19 cellular contexts compared by ENCODE assay signal in genomic region chr6:143405381-143406154, GRCh38. TPM values are rescaled to one million over a fixed set of nuclear protein-coding genes. Genes with fewer than 3 reads are reported as not detected.
DNase-seq lines count a peak whose midpoint lies in the region; ATAC-seq and TF ChIP-seq lines count a peak whose summit lies in the region.
"Had no signal": no experiment of that assay in that cellular context is flagged by ENCODE, and none has a peak within 500 bp of the region (broad histone marks: within the 10 kb centered on the region; RNA-seq: fewer than 3 reads in every experiment).

No MANE protein-coding gene starts in this region.

- in situ Hi-C loops in Caki2 (cut with HindIII; ENCODE audit: low pct_unique_long_range_greater_than_20kb, low sequenced_read_pairs), result no loop called here

- no peak overlapping the region for H3K27ac Mint-ChIP-seq in activated CD4-positive, alpha-beta T cell treated with anti-CD3 and anti-CD28 coated beads for 36 hours
- H3K27ac Mint-ChIP-seq: activated T-helper 2 cell treated with anti-CD3 and anti-CD28 coated beads, Interferon-gamma antibody, Interleukin-2, Interleukin-4, amounts not matched to agents 10 μg/mL and 5 μg/mL and 100 μg/mL, durations not matched to agents 14 hours and 24 hours and 36 hours; dendritic cell treated with granulocyte-macrophage colony-stimulating factor and Interleukin-4, amounts not matched to agents 40 ng/mL and 50 ng/mL, for 4 days; WTC11 had no signal

- H3K4me3 Mint-ChIP-seq in activated CD4-positive, alpha-beta T cell treated with anti-CD3 and anti-CD28 coated beads for 36 hours, result no peak overlapping the region
- H3K4me3 Mint-ChIP-seq: dendritic cell treated with granulocyte-macrophage colony-stimulating factor and Interleukin-4, amounts not matched to agents 40 ng/mL and 50 ng/mL, for 4 days; WTC11 had no signal

- H3K4me1 Mint-ChIP-seq in activated CD4-positive, alpha-beta T cell treated with anti-CD3 and anti-CD28 coated beads for 36 hours, result peaks cover 12% of the 10 kb centered on the region

- no peaks in the 10 kb centered on the region for H3K27me3 Mint-ChIP-seq in activated CD4-positive, alpha-beta T cell treated with anti-CD3 and anti-CD28 coated beads for 36 hours
- H3K27me3 Mint-ChIP-seq: dendritic cell treated with granulocyte-macrophage colony-stimulating factor and Interleukin-4, amounts not matched to agents 40 ng/mL and 50 ng/mL, for 4 days had no signal

- POLR2A ChIA-PET in activated CD4-positive, alpha-beta T cell treated with anti-CD3 and anti-CD28 coated beads for 36 hours (lab: Charles Lee), result no interaction called here

- ATAC-seq in HG02840 (IDR thresholded peaks at IDR 0.05; ENCODE audit: low FRiP score, unreplicated experiment), result no peak
- no peak for ATAC-seq in activated CD4-positive, alpha-beta T cell treated with anti-CD3 and anti-CD28 coated beads for 36 hours
- ATAC-seq: Panc1, WTC11 had no signal

- no peaks in the 10 kb centered on the region for H3K36me3 Mint-ChIP-seq in activated CD4-positive, alpha-beta T cell treated with anti-CD3 and anti-CD28 coated beads for 36 hours (ENCODE audit: low read depth)
- H3K36me3 Mint-ChIP-seq: WTC11 had no signal

- H3K9me3 Mint-ChIP-seq in activated CD4-positive, alpha-beta T cell treated with anti-CD3 and anti-CD28 coated beads for 36 hours (ENCODE audit: low read depth), result no peaks in the 10 kb centered on the region
- H3K9me3 Mint-ChIP-seq: activated T-helper 2 cell treated with anti-CD3 and anti-CD28 coated beads, Interferon-gamma antibody, Interleukin-2, Interleukin-4, amounts not matched to agents 10 μg/mL and 5 μg/mL and 100 μg/mL, durations not matched to agents 14 hours and 24 hours and 36 hours; dendritic cell treated with granulocyte-macrophage colony-stimulating factor and Interleukin-4, amounts not matched to agents 40 ng/mL and 50 ng/mL, for 4 days had no signal

- H3K4me3 ChIP-seq in cardiac fibroblast (replicated peaks in 1 of 2; ENCODE audit: low read depth in 2 of 2, low read length in 2 of 2), result no peak overlapping the region
- H3K4me3 ChIP-seq: BLaER1, esophagus squamous epithelium had no signal

- peak; percentile 69 for DNase-seq in Caki2 (ENCODE audit: low read depth)
- DNase-seq in NCI-H226, result peak; percentile 78
- DNase-seq in cardiac fibroblast (ENCODE audit: low read depth in 2 of 2), result peak; percentile 34 to 64
- peak; percentile 66 for DNase-seq in non-pigmented ciliary epithelial cell (ENCODE audit: low read depth)
- DNase-seq in NCI-H524 (lab: John Stamatoyannopoulos, UW), result no peak
- no peak for DNase-seq in NCI-H128 (lab: John Stamatoyannopoulos, UW; ENCODE audit: unreplicated experiment)
- no peak for DNase-seq in activated CD4-positive, alpha-beta T cell treated with anti-CD3 and anti-CD28 coated beads for 36 hours
- DNase-seq: activated CD8-positive, alpha-beta memory T cell treated with anti-CD3 and anti-CD28 coated beads for 24 hours; amygdala; esophagus squamous epithelium; MM.1S; NCI-H2029 treated with DMSO at 0.1 percent for 48 hours; NCI-H748 treated with DMSO at 0.1 percent for 48 hours had no signal

- intact Hi-C loops in activated CD4-positive, alpha-beta T cell treated with anti-CD3 and anti-CD28 coated beads for 36 hours (cut with DNase I, micrococcal nuclease), result no loop called here

- no peak for TF ChIP-seq CTCF in cardiac fibroblast (IDR thresholded peaks at IDR 0.05; ENCODE audit: low read depth, low read length)

- CTCF ChIA-PET in activated CD4-positive, alpha-beta T cell treated with anti-CD3 and anti-CD28 coated beads for 36 hours (lab: Charles Lee), result no interaction called here

RNA-seq across cellular contexts. Expression of gene ADAT2, which starts 44.9 kb away (rescaled TPM):
- total RNA-seq in Caki2 (2014; rRNA removed; shearing (Covaris generic); ENCODE audit: low replicate concordance), result 1.6 and 2.4 TPM in 2 replicates
- total RNA-seq in activated CD4-positive, alpha-beta T cell treated with anti-CD3 and anti-CD28 coated beads for 36 hours, result 10 to 100 TPM; 23.6 to 26.0 TPM

RNA-seq across cellular contexts. Expression of gene PEX3, which starts 45.0 kb away (rescaled TPM):
- 8.8 and 25.7 TPM in 2 replicates for total RNA-seq in Caki2 (2014; rRNA removed; shearing (Covaris generic); ENCODE audit: low replicate concordance)
- total RNA-seq in activated CD4-positive, alpha-beta T cell treated with anti-CD3 and anti-CD28 coated beads for 36 hours, result 10 to 100 TPM; 31.1 to 42.2 TPM

Comparison
In these comparisons a context has a peak if more than half of its experiments do, and no peak if none do; other contexts are left out.
1. DNase-seq: peak in Caki2 (single experiment), NCI-H226 (single experiment), cardiac fibroblast (2 of 2) and non-pigmented ciliary epithelial cell (single experiment); none in NCI-H524 (0 of 2), NCI-H128 (single experiment) and activated CD4-positive, alpha-beta T cell treated with anti-CD3 and anti-CD28 coated beads for 36 hours (single experiment).